29 cellular contexts compared by ENCODE assay signal in the genomic region with DNA sequence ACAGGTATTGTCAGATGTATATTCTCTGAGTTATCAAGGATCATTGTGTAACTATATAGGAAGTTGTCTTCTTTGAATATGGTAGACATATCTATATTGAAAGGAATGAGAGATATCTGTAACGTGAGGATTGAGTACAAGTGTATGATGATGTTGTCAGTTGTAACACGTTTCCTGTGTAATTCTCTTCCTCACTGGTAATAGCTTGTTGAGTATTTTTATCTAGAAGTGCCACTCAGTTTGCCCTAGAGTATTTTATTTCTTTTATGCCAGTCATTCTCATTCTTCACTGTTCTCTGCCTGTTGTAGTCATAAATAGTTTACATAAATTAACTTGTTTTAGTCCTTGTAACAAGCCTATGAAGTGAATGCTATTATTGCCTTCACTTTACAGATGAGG.
"Had no signal": no experiment of that assay in that cellular context is flagged by ENCODE, and none has a peak within 500 bp of the region (broad histone marks: within the 10 kb centered on the region; RNA-seq: fewer than 3 reads in every experiment).

No MANE protein-coding gene starts in this region.

- ATAC-seq: left colon; natural killer cell; pancreas; right cardiac atrium; sciatic nerve; stimulated activated effector memory CD8-positive, alpha-beta T cell treated with anti-CD3 and anti-CD28 coated beads, Interleukin-12 subunit alpha, Interleukin-12 subunit beta, amount 100 ng/mL, for 72 hours; upper lobe of right lung had no signal

- DNase-seq: hippocampal formation; immature natural killer cell; kidney; left colon; left ventricle myocardium inferior; mesendoderm; naive B cell; natural killer cell; nephron progenitor cell; pancreas; posterior cingulate gyrus; retina; right cardiac atrium; stimulated activated CD4-positive, alpha-beta T cell treated with anti-CD3 and anti-CD28 coated beads, Interleukin-12 subunit alpha, Interleukin-12 subunit beta, amount 100 ng/mL, for 4 hours; stimulated activated CD4-positive, alpha-beta T cell treated with anti-CD3 and anti-CD28 coated beads, Interleukin-15, amount 100 ng/mL, for 24 hours; stimulated activated CD4-positive, alpha-beta T cell treated with anti-CD3 and anti-CD28 coated beads, Interleukin-2, amount 100 ng/mL, for 24 hours; stimulated activated CD4-positive, alpha-beta T cell treated with anti-CD3 and anti-CD28 coated beads, Interleukin-4, amount 100 ng/mL, for 1 hour; stimulated activated naive CD4-positive, alpha-beta T cell; tibial artery; trophoblast cell; upper lobe of right lung had no signal

- H3K4me3 ChIP-seq: left ventricle myocardium inferior, lung, pancreas, prostate gland, skin epidermis, suprapubic skin, thoracic aorta, tibial artery, upper lobe of right lung had no signal

- H3K36me3 ChIP-seq: left ventricle myocardium inferior, pancreas, prostate gland, suprapubic skin, thoracic aorta, tibial artery, upper lobe of right lung had no signal

- H3K9me3 ChIP-seq: left ventricle myocardium inferior, pancreas, prostate gland, suprapubic skin, thoracic aorta, tibial artery, upper lobe of right lung had no signal

- FAIRE-seq: kidney, pancreas, urothelium cell line had no signal

- H3K27me3 ChIP-seq: pancreas, suprapubic skin, tibial artery, upper lobe of right lung had no signal

- H3K27ac ChIP-seq: left ventricle myocardium inferior, pancreas, prostate gland, skin epidermis, suprapubic skin, thoracic aorta, tibial artery, upper lobe of right lung had no signal
